Comparison of ENCODE assay signal across 1 cellular context in genomic region chr12:48957141-48958048, GRCh38.
TF ChIP-seq lines count a peak whose summit lies in the region.

Gene ARF3 (minus strand): TSS chr12:48957487. CDS start chr12:48941095, 16,392 bp downstream.

TF ChIP-seq in K562, 482 proteins besides CTCF, POLR2A, EP300 and RAD21 (continued from another document and continues in another):
- no peak for TF ChIP-seq REST (CRISPR knock-in tag; IDR thresholded peaks at IDR 0.05; ENCODE audit: low read depth)
- TF ChIP-seq NR2C2 (CRISPR knock-in tag; IDR thresholded peaks at IDR 0.05), result no peak
- no peak; the same call in 1 of the 2 replicates for TF ChIP-seq NR2C2 (tag; IDR thresholded peaks at IDR 0.05)
- TF ChIP-seq ZBTB2 (IDR thresholded peaks at IDR 0.05), result no peak
- no peak; the same call in 1 of the 2 replicates for TF ChIP-seq PML (IDR thresholded peaks at IDR 0.05; ENCODE audit: low read length)
- no peak for TF ChIP-seq POU5F1 (IDR thresholded peaks at IDR 0.05; ENCODE audit: borderline replicate concordance, low read depth, low read length, partially characterized antibody)
- no peak for TF ChIP-seq ZNF696 (CRISPR knock-in tag; conservative IDR thresholded peaks at IDR 0.05)
- TF ChIP-seq THRAP3 (IDR thresholded peaks at IDR 0.05; ENCODE audit: borderline replicate concordance), result no peak
- no peak for TF ChIP-seq ZNF449 (CRISPR knock-in tag; IDR thresholded peaks at IDR 0.05)
- no peak for TF ChIP-seq E2F3 (CRISPR knock-in tag; IDR thresholded peaks at IDR 0.05)
- no peak for TF ChIP-seq ZNF695 (CRISPR knock-in tag; IDR thresholded peaks at IDR 0.05)
- TF ChIP-seq NCOA2 (IDR thresholded peaks at IDR 0.05; ENCODE audit: partially characterized antibody in 2 of 2), result no peak
- 0 out of 2 replicates have a peak, but pooled peaks have one; percentile 60 for TF ChIP-seq ELF2 (CRISPR knock-in tag; IDR thresholded peaks at IDR 0.05)
- TF ChIP-seq BCLAF1 (IDR thresholded peaks at IDR 0.05; ENCODE audit: borderline replicate concordance in 1 of 2, control insufficient read depth in 1 of 2, low read depth in 2 of 2, low read length in 1 of 2), result no peak
- no peak for TF ChIP-seq MTA1 (IDR thresholded peaks at IDR 0.05; ENCODE audit: borderline replicate concordance)
- TF ChIP-seq PRDM10 (IDR thresholded peaks at IDR 0.05; ENCODE audit: partially characterized antibody), result peak; percentile 29
- TF ChIP-seq HMGN3 (IDR thresholded peaks at IDR 0.05; ENCODE audit: borderline replicate concordance, extremely low read depth, insufficient read length, low read depth, low read length), result no peak
- TF ChIP-seq GTF2B (IDR thresholded peaks at IDR 0.05; ENCODE audit: extremely low read depth, insufficient read length), result no peak
- TF ChIP-seq ZBTB12 (CRISPR knock-in tag; IDR thresholded peaks at IDR 0.05), result no peak
- TF ChIP-seq ZNF75A (CRISPR knock-in tag; IDR thresholded peaks at IDR 0.05), result no peak
- TF ChIP-seq LEF1 (IDR thresholded peaks at IDR 0.05), result no peak
- no peak for TF ChIP-seq KDM4B (IDR thresholded peaks at IDR 0.05; ENCODE audit: borderline replicate concordance in 2 of 2, low read depth in 1 of 2)
- no peak for TF ChIP-seq BACH1 (tag; IDR thresholded peaks at IDR 0.05)
- TF ChIP-seq ZFPM2 (CRISPR knock-in tag; IDR thresholded peaks at IDR 0.05), result no peak
- no peak for TF ChIP-seq SIRT6 (IDR thresholded peaks at IDR 0.05; ENCODE audit: low read depth, low read length)
- TF ChIP-seq MLX (CRISPR knock-in tag; conservative IDR thresholded peaks at IDR 0.05), result no peak
- no peak for TF ChIP-seq FOXO4 (CRISPR knock-in tag; IDR thresholded peaks at IDR 0.05)
- no peak for TF ChIP-seq U2AF1 (optimal IDR thresholded peaks at IDR 0.05; ENCODE audit: low read depth, low read length)
- TF ChIP-seq KLF13 (tag; IDR thresholded peaks at IDR 0.05; ENCODE audit: borderline replicate concordance, low read depth), result no peak
- TF ChIP-seq RFX7 (CRISPR knock-in tag; IDR thresholded peaks at IDR 0.05), result no peak
- TF ChIP-seq TAF7 (tag; IDR thresholded peaks at IDR 0.05), result no peak
- TF ChIP-seq OTX1 (CRISPR knock-in tag; IDR thresholded peaks at IDR 0.05), result no peak
- TF ChIP-seq CHD2 (IDR thresholded peaks at IDR 0.05; ENCODE audit: low read depth, low read length), result peak; percentile 100
- peak; percentile 20; the same call in 1 of the 2 replicates for TF ChIP-seq POLR2AphosphoS5 (IDR thresholded peaks at IDR 0.05; ENCODE audit: control insufficient read depth, insufficient read depth, low read depth, low read length)
- TF ChIP-seq ZZZ3 (IDR thresholded peaks at IDR 0.05), result no peak
- peak; percentile 67 to 90 for TF ChIP-seq MAZ (CRISPR knock-in tag; conservative IDR thresholded peaks at IDR 0.05 in 1 of 2, IDR thresholded peaks at IDR 0.05 in 1 of 2)
- no peak for TF ChIP-seq ELK1 (CRISPR knock-in tag; IDR thresholded peaks at IDR 0.05)
- no peak for TF ChIP-seq ZNF644 (tag; IDR thresholded peaks at IDR 0.05; ENCODE audit: low read depth)
